1 cellular context compared by ENCODE assay signal in the genomic region with DNA sequence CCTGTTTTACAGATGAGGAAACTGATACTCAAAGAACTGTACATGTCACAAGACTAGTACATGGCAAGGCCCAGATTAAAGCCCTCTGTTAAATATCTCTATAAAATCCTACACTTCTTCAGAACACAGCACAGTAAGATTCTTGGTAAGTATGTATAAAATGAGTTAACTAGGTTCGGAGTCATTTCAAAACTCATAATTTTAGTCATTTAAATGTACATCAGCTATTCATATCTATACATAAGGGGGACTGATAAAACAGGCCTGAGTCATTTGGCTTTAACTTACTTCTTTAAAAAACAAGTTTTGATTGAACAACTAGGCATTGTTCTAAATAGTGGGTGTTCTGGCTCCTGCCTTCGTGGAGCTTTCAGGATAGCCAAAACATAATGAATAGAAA.
A peak's percentile ranks its signal among the peaks of the same experiment; 100 is the strongest.
TF ChIP-seq lines count a peak whose summit lies in the region.

No MANE protein-coding gene starts in this region.

TF ChIP-seq in GM12878, 131 proteins besides CTCF, POLR2A, EP300 and RAD21:
- TF ChIP-seq JUNB (IDR thresholded peaks at IDR 0.05) = peak; percentile 89
- TF ChIP-seq, protein P1, sequence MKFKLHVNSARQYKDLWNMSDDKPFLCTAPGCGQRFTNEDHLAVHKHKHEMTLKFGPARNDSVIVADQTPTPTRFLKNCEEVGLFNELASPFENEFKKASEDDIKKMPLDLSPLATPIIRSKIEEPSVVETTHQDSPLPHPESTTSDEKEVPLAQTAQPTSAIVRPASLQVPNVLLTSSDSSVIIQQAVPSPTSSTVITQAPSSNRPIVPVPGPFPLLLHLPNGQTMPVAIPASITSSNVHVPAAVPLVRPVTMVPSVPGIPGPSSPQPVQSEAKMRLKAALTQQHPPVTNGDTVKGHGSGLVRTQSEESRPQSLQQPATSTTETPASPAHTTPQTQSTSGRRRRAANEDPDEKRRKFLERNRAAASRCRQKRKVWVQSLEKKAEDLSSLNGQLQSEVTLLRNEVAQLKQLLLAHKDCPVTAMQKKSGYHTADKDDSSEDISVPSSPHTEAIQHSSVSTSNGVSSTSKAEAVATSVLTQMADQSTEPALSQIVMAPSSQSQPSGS (IDR thresholded peaks at IDR 0.05; ENCODE audit: low read length) = 0 out of 2 replicates have a peak, but pooled peaks have one; percentile 39
- TF ChIP-seq HDGF (IDR thresholded peaks at IDR 0.05) = no peak
- no peak for TF ChIP-seq HDAC2 (IDR thresholded peaks at IDR 0.05)
- TF ChIP-seq TCF7 (IDR thresholded peaks at IDR 0.05; ENCODE audit: borderline replicate concordance) = peak; percentile 44; the same call in 1 of the 2 replicates
- TF ChIP-seq NFIC (IDR thresholded peaks at IDR 0.05; ENCODE audit: low read depth, low read length) = peak; percentile 50; the same call in 1 of the 2 replicates
- TF ChIP-seq ETV6 (conservative IDR thresholded peaks at IDR 0.05 in 1 of 2, IDR thresholded peaks at IDR 0.05 in 1 of 2; ENCODE audit: borderline replicate concordance in 1 of 2, low read depth in 1 of 2) = no peak
